ENCODE assay signal across 15 cellular contexts in genomic region chr22:37911273-37911672, GRCh38. TPM values are rescaled to one million over a fixed set of nuclear protein-coding genes. Genes with fewer than 3 reads are reported as not detected.
DNase-seq lines count a peak whose midpoint lies in the region; ATAC-seq and TF ChIP-seq lines count a peak whose summit lies in the region.
"Had no signal": no experiment of that assay in that cellular context is flagged by ENCODE, and none has a peak within 500 bp of the region (broad histone marks: within the 10 kb centered on the region; RNA-seq: fewer than 3 reads in every experiment).

No MANE protein-coding gene starts in this region.

- in situ Hi-C loops in G401 (cut with HindIII; ENCODE audit: low sequenced_read_pairs) = no loop called here

- peak overlapping the region; percentile 22 to 100 (median 84) for H3K4me2 ChIP-seq in BLaER1 treated with 17β-estradiol and CSF1 and Interleukin-3, amounts not matched to agents 10 nM and 100 nM
- no peak overlapping the region for H3K4me2 ChIP-seq in trophoblast cell (ENCODE audit: low read length)
- H3K4me2 ChIP-seq: PC-9 had no signal

- no peak for TF ChIP-seq CTCF in RWPE2 (IDR thresholded peaks at IDR 0.05; ENCODE audit: poor library complexity, severe bottlenecking)

- peak overlapping the region in 5 of 11 experiments; percentile 20 to 63 (median 53); a peak in 8 of 22 replicates for H3K9ac ChIP-seq in BLaER1 treated with 17β-estradiol and CSF1 and Interleukin-3, amounts not matched to agents 10 nM and 100 nM
- no peak overlapping the region for H3K9ac ChIP-seq in trophoblast cell (ENCODE audit: low read length)

- H4K91ac ChIP-seq in trophoblast cell (ENCODE audit: low read depth, low read length) = no peak overlapping the region

- no peak overlapping the region for H3K18ac ChIP-seq in trophoblast cell (ENCODE audit: low read length)

- no peak overlapping the region for H4K12ac ChIP-seq in trophoblast cell (ENCODE audit: low read depth, low read length)

- H2BK120ac ChIP-seq in trophoblast cell (ENCODE audit: insufficient read depth, low read length, poor library complexity) = no peak overlapping the region

- no peak overlapping the region for H2BK12ac ChIP-seq in trophoblast cell (ENCODE audit: low read length)

- no peak overlapping the region for H2AFZ ChIP-seq in trophoblast cell (ENCODE audit: insufficient read depth, low read length, poor library complexity)
- H2AFZ ChIP-seq: PC-9 had no signal

- peaks cover 56 to 92% (median 84%) of the 10 kb centered on the region in 10 experiments for H3K4me1 ChIP-seq in BLaER1 treated with 17β-estradiol and CSF1 and Interleukin-3, amounts not matched to agents 10 nM and 100 nM
- H3K4me1 ChIP-seq in RWPE2 (ENCODE audit: insufficient read depth, poor library complexity, severe bottlenecking) (no peaks in the 10 kb centered on the region), trophoblast cell (ENCODE audit: control insufficient read depth in 1 of 2, insufficient read depth in 2 of 2, low read length in 2 of 2) (peaks cover 24% of the 10 kb centered on the region in 2 experiments)

- H3K36me3 ChIP-seq in BLaER1 treated with 17β-estradiol and CSF1 and Interleukin-3, amounts not matched to agents 10 nM and 100 nM = peaks cover 8 to 42% (median 17%) of the 10 kb centered on the region in 11 experiments; a peak in 18 of 22 replicates
- H3K36me3 ChIP-seq in RWPE2 (ENCODE audit: low read depth) (peaks cover 90% of the 10 kb centered on the region), trophoblast cell (ENCODE audit: control insufficient read depth in 1 of 2, insufficient read depth in 2 of 2, low read length in 2 of 2) (peaks cover 51 to 54% of the 10 kb centered on the region in 2 experiments)

- H3K23ac ChIP-seq in trophoblast cell (ENCODE audit: low read length) = no peak overlapping the region

- ATAC-seq in RWPE2 (ENCODE audit: low read depth) (no peak), GM19395 (IDR thresholded peaks at IDR 0.05; ENCODE audit: unreplicated experiment) (no peak)
- ATAC-seq: body of pancreas, upper lobe of right lung had no signal

- H3K9me3 ChIP-seq in BLaER1 treated with 17β-estradiol and CSF1 and Interleukin-3, amounts not matched to agents 10 nM and 100 nM (replicated peaks in 1 of 11) = no peaks in the 10 kb centered on the region
- no peaks in the 10 kb centered on the region for H3K9me3 ChIP-seq in RWPE2 (ENCODE audit: severe bottlenecking)
- H3K9me3 ChIP-seq in trophoblast cell (ENCODE audit: insufficient read depth, low read depth, low read length) = peaks cover 2% of the 10 kb centered on the region
- H3K9me3 ChIP-seq: body of pancreas, upper lobe of right lung had no signal

- no CpG with 5 or more reads among the region's 6 CpGs for WGBS in trophoblast cell (ENCODE audit: extremely low coverage, insufficient coverage, insufficient read length)

- H2BK5ac ChIP-seq in trophoblast cell (ENCODE audit: low read depth, low read length, poor library complexity) = no peak overlapping the region

- H3K79me1 ChIP-seq in trophoblast cell (ENCODE audit: low read length) = peaks cover 18% of the 10 kb centered on the region

- peaks cover 17 to 74% (median 51%) of the 10 kb centered on the region in 11 experiments; a peak in 18 of 22 replicates for H4K20me1 ChIP-seq in BLaER1 treated with 17β-estradiol and CSF1 and Interleukin-3, amounts not matched to agents 10 nM and 100 nM

- peaks cover 29% of the 10 kb centered on the region for H3K79me2 ChIP-seq in trophoblast cell (ENCODE audit: control insufficient read depth, insufficient read depth, low read length, poor library complexity)

- H3K4me3 ChIP-seq in BLaER1 treated with 17β-estradiol and CSF1 and Interleukin-3, amounts not matched to agents 10 nM and 100 nM = no peak overlapping the region
- H3K4me3 ChIP-seq in RWPE2 (ENCODE audit: severe bottlenecking) (no peak overlapping the region), trophoblast cell (ENCODE audit: low read depth, low read length) (no peak overlapping the region)
- H3K4me3 ChIP-seq: body of pancreas, PC-9, upper lobe of right lung had no signal

- no peak overlapping the region for H3K14ac ChIP-seq in trophoblast cell (ENCODE audit: low read length)

- H3K4ac ChIP-seq in trophoblast cell (ENCODE audit: low read depth, low read length) = no peak overlapping the region

- no peak for DNase-seq in RWPE2 (ENCODE audit: low spot score)
- peak; percentile 39 for DNase-seq in foreskin melanocyte
- DNase-seq in trophoblast cell = peak in 1 of 2 donors; percentile 39
- no peak for DNase-seq in G401 (ENCODE audit: low spot score)
- DNase-seq in activated CD4-positive, alpha-beta T cell treated with anti-CD3 and anti-CD28 coated beads, Interleukin-2, amount 50 U/mL, for 1 hour = no peak
- no peak for DNase-seq in activated effector memory CD4-positive, alpha-beta T cell treated with Interleukin-2 at 50 U/mL for 16 hours
- DNase-seq: activated naive CD4-positive, alpha-beta T cell treated with anti-CD3 and anti-CD28 coated beads, Interleukin-2, amount 50 U/mL, for 16 hours; body of pancreas; Calu3; NCI-H187; PC-9; retina; upper lobe of right lung had no signal

- H4K8ac ChIP-seq in trophoblast cell (ENCODE audit: low read depth, low read length) = no peak overlapping the region

- peak overlapping the region in 5 of 11 experiments; percentile 5 to 73 (median 68); a peak in 7 of 22 replicates for H3K27ac ChIP-seq in BLaER1 treated with 17β-estradiol and CSF1 and Interleukin-3, amounts not matched to agents 10 nM and 100 nM
- peak overlapping the region; percentile 3 for H3K27ac ChIP-seq in RWPE2 (ENCODE audit: poor library complexity, severe bottlenecking)
- H3K27ac ChIP-seq in trophoblast cell (ENCODE audit: low read depth, low read length) = peak overlapping the region; percentile 4
- H3K27ac ChIP-seq: body of pancreas, PC-9 had no signal

- no peak overlapping the region for H2AK5ac ChIP-seq in trophoblast cell (ENCODE audit: low read length)

- H3K27me3 ChIP-seq in BLaER1 treated with 17β-estradiol and CSF1 and Interleukin-3, amounts not matched to agents 10 nM and 100 nM = no peaks in the 10 kb centered on the region
- H3K27me3 ChIP-seq in RWPE2 (ENCODE audit: insufficient read depth, poor library complexity, severe bottlenecking) = no peaks in the 10 kb centered on the region
- H3K27me3 ChIP-seq in trophoblast cell (ENCODE audit: insufficient read depth, low read length) = no peaks in the 10 kb centered on the region
- H3K27me3 ChIP-seq: body of pancreas, upper lobe of right lung had no signal

RNA-seq across cellular contexts. Expression of gene MICALL1, which starts 5.2 kb away (rescaled TPM):
- 103 and 108 TPM in 2 replicates for polyA plus RNA-seq in trophoblast cell (2013)
- 20.4 and 27.6 TPM in 2 replicates for total RNA-seq in G401 (2014; rRNA removed; shearing (Covaris generic))

RNA-seq across cellular contexts. Expression of gene C22orf23, which starts 42.1 kb away (rescaled TPM):
- polyA plus RNA-seq in trophoblast cell (2013) = 0.12 and 0.18 TPM in 2 replicates
- not detected in 2 replicates for total RNA-seq in G401 (2014; rRNA removed; shearing (Covaris generic))
- total RNA-seq: body of pancreas, upper lobe of right lung had no signal

RNA-seq across cellular contexts. Expression of gene POLR2F, which starts 42.2 kb away (rescaled TPM):
- 140 and 147 TPM in 2 replicates for polyA plus RNA-seq in trophoblast cell (2013)
- 225 and 303 TPM in 2 replicates for total RNA-seq in G401 (2014; rRNA removed; shearing (Covaris generic))
